Comparison of ENCODE assay signal across 10 cellular contexts in genomic region chr9:107587175-107587963, GRCh38.
DNase-seq lines count a peak whose midpoint lies in the region; ATAC-seq lines count a peak whose summit lies in the region.
"Had no signal": no experiment of that assay in that cellular context is flagged by ENCODE, and none has a peak within 500 bp of the region (broad histone marks: within the 10 kb centered on the region; RNA-seq: fewer than 3 reads in every experiment).

No MANE protein-coding gene starts in this region.

- peaks cover 0 to 7% of the 10 kb centered on the region in 2 donors for H3K4me1 ChIP-seq in muscle layer of duodenum (ENCODE audit: control insufficient read depth in 1 of 2, insufficient read depth in 2 of 2, low read length in 2 of 2)

- peak; percentile 4 for DNase-seq in Ammon's horn (ENCODE audit: low spot score)
- peak; percentile 72 for DNase-seq in MV-4-11 (lab: John Stamatoyannopoulos, UW)
- no peak for DNase-seq in COLO829 (ENCODE audit: low spot score)
- no peak for DNase-seq in NCI-H1694 (lab: John Stamatoyannopoulos, UW)
- no peak for DNase-seq in NCI-H510A (lab: John Stamatoyannopoulos, UW)
- DNase-seq: CD4-positive, CD25-positive, alpha-beta regulatory T cell; retina had no signal

- H3K9me3 ChIP-seq in muscle layer of duodenum (ENCODE audit: control insufficient read depth in 1 of 2, low read length in 2 of 2), result no peaks in the 10 kb centered on the region

- H3K27me3 ChIP-seq in muscle layer of duodenum (ENCODE audit: low read depth, low read length), result no peaks in the 10 kb centered on the region

- H3K36me3 ChIP-seq in muscle layer of duodenum (ENCODE audit: control insufficient read depth in 1 of 2, insufficient read depth in 2 of 2, low read length in 2 of 2), result no peaks in the 10 kb centered on the region

- H3K4me3 ChIP-seq in muscle layer of duodenum (ENCODE audit: low read depth in 1 of 2, low read length in 2 of 2), result peak overlapping the region in 1 of 2 donors; percentile 39

- H3K27ac ChIP-seq in muscle layer of duodenum (ENCODE audit: low read length), result peak overlapping the region; percentile 67

- ATAC-seq in esophagus mucosa (peak; percentile 62), HG02588 (IDR thresholded peaks at IDR 0.05; ENCODE audit: unreplicated experiment) (no peak)

Comparison
In these comparisons a context has a peak if more than half of its experiments do, and no peak if none do; other contexts are left out.
1. DNase-seq: peak in Ammon's horn (single experiment) and MV-4-11 (single experiment); none in COLO829 (single experiment), NCI-H1694 (single experiment) and NCI-H510A (single experiment).